ENCODE assay signal across 8 cellular contexts in genomic region chr22:32801436-32802290, GRCh38. TPM values are rescaled to one million over a fixed set of nuclear protein-coding genes. Genes with fewer than 3 reads are reported as not detected.
DNase-seq lines count a peak whose midpoint lies in the region; ATAC-seq lines count a peak whose summit lies in the region.

Gene TIMP3, plus strand, starts transcription at chr22:32801705. Its CDS starts 297 bp downstream, at chr22:32802002.

- H3K36me3 ChIP-seq in neuronal stem cell (replicated peaks in 1 of 2; ENCODE audit: control insufficient read depth in 2 of 2, insufficient read depth in 2 of 2, low read length in 2 of 2) = no peaks in the 10 kb centered on the region

- H3K79me1 ChIP-seq in neuronal stem cell (ENCODE audit: low read depth, low read length) = no peaks in the 10 kb centered on the region

- WGBS in neuronal stem cell (ENCODE audit: extremely low coverage in 2 of 2, insufficient read length in 2 of 2, insufficient replicate concordance in 1 of 2), 2 donors = no CpG with 5 or more reads among the region's 88 CpGs

- no peak within 1 kb of the TSS for H3K4ac ChIP-seq in neuronal stem cell (ENCODE audit: low read length)

- no peak within 1 kb of the TSS for H2BK15ac ChIP-seq in neuronal stem cell (ENCODE audit: low read length)

- no peak within 1 kb of the TSS for H3K27ac Mint-ChIP-seq in activated naive CD8-positive, alpha-beta T cell treated with anti-CD3 and anti-CD28 coated beads, Interleukin-2, amount 10 ng/mL, durations not matched to agents 7 days and 5 days

- H3K9me3 Mint-ChIP-seq in activated naive CD8-positive, alpha-beta T cell treated with anti-CD3 and anti-CD28 coated beads, Interleukin-2, amount 10 ng/mL, durations not matched to agents 7 days and 5 days = no peaks in the 10 kb centered on the region

- no peak within 1 kb of the TSS for H2BK12ac ChIP-seq in neuronal stem cell (ENCODE audit: low read length)

- H4K8ac ChIP-seq in neuronal stem cell (ENCODE audit: low read depth, low read length) = no peak within 1 kb of the TSS

- peak within 1 kb of the TSS; percentile 33 for H2AK5ac ChIP-seq in neuronal stem cell (ENCODE audit: low read depth, low read length)

- H3K4me3 Mint-ChIP-seq in activated naive CD8-positive, alpha-beta T cell treated with anti-CD3 and anti-CD28 coated beads, Interleukin-2, amount 10 ng/mL, durations not matched to agents 7 days and 5 days = no peak within 1 kb of the TSS

- peak within 1 kb of the TSS; percentile 86 for H3K18ac ChIP-seq in neuronal stem cell (ENCODE audit: low read length)

- H3K9me3 ChIP-seq in neuronal stem cell (replicated peaks in 1 of 2; ENCODE audit: control insufficient read depth in 2 of 2, insufficient read depth in 1 of 2, low read depth in 1 of 2, low read length in 2 of 2) = no peaks in the 10 kb centered on the region

- DNase-seq in activated CD4-positive, alpha-beta T cell treated with anti-CD3 and anti-CD28 coated beads, Interleukin-2, amount 50 U/mL, for 48 hours = peak; percentile 6 to 7
- DNase-seq in activated CD4-positive, alpha-beta T cell treated with anti-CD3 and anti-CD28 coated beads, Interleukin-2, amount 50 U/mL, for 1 hour = no peak
- DNase-seq in activated naive CD8-positive, alpha-beta T cell treated with anti-CD3 and anti-CD28 coated beads, Interleukin-2, amount 10 ng/mL, durations not matched to agents 7 days and 5 days = peak; percentile 30
- DNase-seq in Right ventricle myocardium inferior (ENCODE audit: missing footprints) (peak; percentile 94), neuronal stem cell (ENCODE audit: low spot score) (peak; percentile 69), GM19238 (ENCODE audit: insufficient read length, low spot score) (no peak), NCI-H2029 (lab: John Stamatoyannopoulos, UW) (no peak), NCI-H187 (lab: John Stamatoyannopoulos, UW) (no peak)

- H3K9ac ChIP-seq in neuronal stem cell (ENCODE audit: low read depth, low read length, poor library complexity) = peak within 1 kb of the TSS; percentile 92

- intact Hi-C loops in Right ventricle myocardium inferior (cut with DNase I) = loop anchor here (2.0 kb wide), 1 partner anchor 185 kb away; no protein-coding TSS in a partner anchor

- H4K91ac ChIP-seq in neuronal stem cell (ENCODE audit: low read depth, low read length, poor library complexity) = no peak within 1 kb of the TSS

- H3K4me2 ChIP-seq in neuronal stem cell (ENCODE audit: insufficient read depth, low read length, poor library complexity, severe bottlenecking) = peak within 1 kb of the TSS; percentile 97

- H3K27me3 Mint-ChIP-seq in activated naive CD8-positive, alpha-beta T cell treated with anti-CD3 and anti-CD28 coated beads, Interleukin-2, amount 10 ng/mL, durations not matched to agents 7 days and 5 days = peaks cover 69% of the 10 kb centered on the region

- H3K4me3 ChIP-seq in neuronal stem cell (ENCODE audit: low read length in 2 of 2) = peak within 1 kb of the TSS; percentile 31 to 92

- H3K27me3 ChIP-seq in neuronal stem cell (ENCODE audit: control insufficient read depth in 3 of 3, insufficient read depth in 3 of 3, low read depth in 1 of 3, low read length in 3 of 3) = peaks cover 0 to 62% (median 7%) of the 10 kb centered on the region in 3 experiments

- peaks cover 0 to 33% of the 10 kb centered on the region in 2 donors for H3K4me1 ChIP-seq in neuronal stem cell (ENCODE audit: control insufficient read depth in 2 of 2, insufficient read depth in 1 of 2, low read depth in 1 of 2, low read length in 2 of 2)

- H3K36me3 Mint-ChIP-seq in activated naive CD8-positive, alpha-beta T cell treated with anti-CD3 and anti-CD28 coated beads, Interleukin-2, amount 10 ng/mL, durations not matched to agents 7 days and 5 days = no peaks in the 10 kb centered on the region

- H3K14ac ChIP-seq in neuronal stem cell (ENCODE audit: low read length) = peak within 1 kb of the TSS; percentile 83

- peak within 1 kb of the TSS; percentile 97 for H3K23ac ChIP-seq in neuronal stem cell (ENCODE audit: low read depth, low read length, poor library complexity)

- H3K4me1 Mint-ChIP-seq in activated naive CD8-positive, alpha-beta T cell treated with anti-CD3 and anti-CD28 coated beads, Interleukin-2, amount 10 ng/mL, durations not matched to agents 7 days and 5 days = peaks cover 1% of the 10 kb centered on the region

- POLR2A ChIA-PET in activated naive CD8-positive, alpha-beta T cell treated with anti-CD3 and anti-CD28 coated beads, Interleukin-2, amount 10 ng/mL, durations not matched to agents 7 days and 5 days (lab: Charles Lee) = no interaction called here

- no peak within 1 kb of the TSS for H3K27ac ChIP-seq in neuronal stem cell (replicated peaks; ENCODE audit: low read length)

- peak within 1 kb of the TSS; percentile 81 for H2AFZ ChIP-seq in neuronal stem cell (ENCODE audit: low read length)

- H2BK120ac ChIP-seq in neuronal stem cell (ENCODE audit: low read depth, low read length) = no peak within 1 kb of the TSS

- no peak for ATAC-seq in activated naive CD8-positive, alpha-beta T cell treated with anti-CD3 and anti-CD28 coated beads, Interleukin-2, amount 10 ng/mL, durations not matched to agents 7 days and 5 days (ENCODE audit: low read depth)
- ATAC-seq in Right ventricle myocardium inferior = peak; percentile 91

- H2BK5ac ChIP-seq in neuronal stem cell (ENCODE audit: low read length) = no peak within 1 kb of the TSS

RNA-seq across cellular contexts. Expression of gene TIMP3, which starts in this region (rescaled TPM):
- under 1 TPM; 0.36 to 0.37 TPM for total RNA-seq in activated naive CD8-positive, alpha-beta T cell treated with anti-CD3 and anti-CD28 coated beads, Interleukin-2, amount 10 ng/mL, durations not matched to agents 7 days and 5 days
- total RNA-seq in Right ventricle myocardium inferior = 288 TPM
- polyA plus RNA-seq in neuronal stem cell (2013, experiment 1 of 2) = 15.2 TPM
- 16.2 TPM for polyA plus RNA-seq in neuronal stem cell (2013, experiment 2 of 2)

Comparison
In these comparisons a context has a peak if more than half of its experiments do, and no peak if none do; other contexts are left out.
1. RNA of gene TIMP3 (total RNA-seq): 288 TPM in Right ventricle myocardium inferior (single experiment); 0.36 to 0.37 TPM in activated naive CD8-positive, alpha-beta T cell treated with anti-CD3 and anti-CD28 coated beads, Interleukin-2, amount 10 ng/mL, durations not matched to agents 7 days and 5 days; every median in the first group is over 100 times any median in the second.
2. DNase-seq: peak in activated CD4-positive, alpha-beta T cell treated with anti-CD3 and anti-CD28 coated beads, Interleukin-2, amount 50 U/mL, for 48 hours (2 of 2), Right ventricle myocardium inferior (single experiment) and neuronal stem cell (single experiment); none in activated CD4-positive, alpha-beta T cell treated with anti-CD3 and anti-CD28 coated beads, Interleukin-2, amount 50 U/mL, for 1 hour (single experiment), GM19238 (single experiment), NCI-H2029 (single experiment) and NCI-H187 (0 of 2).
3. Peak in DNase-seq in activated naive CD8-positive, alpha-beta T cell treated with anti-CD3 and anti-CD28 coated beads, Interleukin-2, amount 10 ng/mL, durations not matched to agents 7 days and 5 days; RNA of the gene not detected or under 1 TPM.